ENCODE assay signal across 1 cellular context in genomic region chr1:181133969-181134418, GRCh38.
A peak's percentile ranks its signal among the peaks of the same experiment; 100 is the strongest.
TF ChIP-seq lines count a peak whose summit lies in the region.

No MANE protein-coding gene starts in this region.

TF ChIP-seq in HepG2, 621 proteins besides CTCF, POLR2A, EP300 and RAD21 (continued from another document):
- TF ChIP-seq ZNF687 (CRISPR knock-in tag; IDR thresholded peaks at IDR 0.05) (peak; percentile 76), BATF2 (CRISPR knock-in tag; IDR thresholded peaks at IDR 0.05) (no peak), ZNF567 (CRISPR knock-in tag; IDR thresholded peaks at IDR 0.05; ENCODE audit: borderline replicate concordance) (no peak), NRL (CRISPR knock-in tag; IDR thresholded peaks at IDR 0.05; ENCODE audit: borderline replicate concordance) (peak; percentile 47; the same call in 1 of the 2 replicates), PBX3 (CRISPR knock-in tag; IDR thresholded peaks at IDR 0.05; ENCODE audit: borderline replicate concordance) (no peak)
